In the genomic region with DNA sequence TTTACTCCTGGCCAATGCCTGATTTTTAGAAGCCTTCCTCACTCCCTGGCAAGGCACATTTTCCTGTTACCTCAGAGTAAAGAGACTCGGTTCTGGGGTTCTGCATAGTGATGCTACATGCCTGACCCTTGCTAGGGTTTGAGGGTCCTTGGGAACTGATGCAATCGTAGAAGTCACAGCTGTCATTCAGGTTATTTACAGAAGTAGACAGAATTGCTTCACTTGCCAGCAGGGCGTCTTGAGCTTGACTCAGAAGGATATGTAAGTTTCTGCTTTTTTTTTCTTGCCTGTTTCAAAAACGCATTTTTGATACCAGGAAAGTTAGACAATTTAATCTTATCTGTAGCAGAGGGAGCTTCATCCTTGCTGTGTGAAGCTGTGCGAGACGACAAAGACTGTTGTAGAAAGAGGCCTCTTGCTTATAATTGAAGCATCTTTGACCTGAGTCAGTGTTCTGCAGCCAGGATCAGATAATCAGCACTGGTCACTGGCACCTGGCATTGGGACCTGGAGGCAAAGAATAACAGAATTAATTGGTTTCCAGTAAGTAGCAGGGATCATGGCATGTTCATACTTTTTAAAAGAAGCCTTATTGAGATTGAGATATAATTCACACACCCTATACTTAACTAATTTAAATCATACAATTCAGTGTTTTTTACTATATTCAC, we compare ENCODE assay signal across 18 cellular contexts. TPM values are rescaled to one million over a fixed set of nuclear protein-coding genes. Genes with fewer than 3 reads are reported as not detected.
DNase-seq lines count a peak whose midpoint lies in the region; ATAC-seq and TF ChIP-seq lines count a peak whose summit lies in the region.
"Had no signal": no experiment of that assay in that cellular context is flagged by ENCODE, and none has a peak within 500 bp of the region (broad histone marks: within the 10 kb centered on the region; RNA-seq: fewer than 3 reads in every experiment).

No MANE protein-coding gene starts in this region.

- H3K9me3 ChIP-seq in adrenal gland (replicated peaks in 1 of 3) (no peaks in the 10 kb centered on the region), mesenchymal stem cell (ENCODE audit: control insufficient read depth, low read length) (no peaks in the 10 kb centered on the region), A673 (ENCODE audit: low read depth, low read length, poor library complexity, severe bottlenecking) (no peaks in the 10 kb centered on the region)
- H3K9me3 ChIP-seq: HAP-1, SJSA1 had no signal

- H3K4me1 ChIP-seq in adrenal gland (replicated peaks in 1 of 2) (peaks cover 30 to 64% of the 10 kb centered on the region in 2 donors), mesenchymal stem cell (ENCODE audit: control insufficient read depth, insufficient read depth, low read depth, low read length) (no peaks in the 10 kb centered on the region), A673 (ENCODE audit: insufficient read depth, low read length, poor library complexity, severe bottlenecking) (no peaks in the 10 kb centered on the region)
- H3K4me1 ChIP-seq: HAP-1, SJSA1 had no signal

- H2BK15ac ChIP-seq in mesenchymal stem cell (ENCODE audit: low read depth, poor library complexity, severe bottlenecking): no peak overlapping the region

- H3K27ac ChIP-seq in adrenal gland: peak overlapping the region in 4 of 5 donors; percentile 43 to 58 (median 49)
- H3K27ac ChIP-seq in mesenchymal stem cell (ENCODE audit: low read length, poor library complexity, severe bottlenecking): no peak overlapping the region
- no peak overlapping the region for H3K27ac ChIP-seq in A673 (ENCODE audit: low read depth, low read length, poor library complexity, severe bottlenecking)
- H3K27ac ChIP-seq: SJSA1 had no signal

- no peak overlapping the region for H3K23ac ChIP-seq in mesenchymal stem cell (ENCODE audit: low read length in 2 of 2)

- H3K4ac ChIP-seq in mesenchymal stem cell (ENCODE audit: low read depth in 1 of 2, low read length in 2 of 2): no peak overlapping the region

- H3K27me3 ChIP-seq in adrenal gland (no peaks in the 10 kb centered on the region), mesenchymal stem cell (ENCODE audit: control insufficient read depth in 1 of 2, insufficient read depth in 1 of 2, low read length in 2 of 2) (peaks cover 5 to 13% of the 10 kb centered on the region in 2 experiments), A673 (replicated peaks; ENCODE audit: insufficient read depth, low read depth, low read length, poor library complexity) (no peaks in the 10 kb centered on the region)
- H3K27me3 ChIP-seq: SJSA1 had no signal

- H2AFZ ChIP-seq in mesenchymal stem cell (ENCODE audit: low read depth, low read length): no peak overlapping the region

- peaks cover 3 to 8% (median 5%) of the 10 kb centered on the region in 3 donors for H3K27me3 Mint-ChIP-seq in CD14-positive monocyte (ENCODE audit: low read depth in 3 of 3)
- peaks cover 4% of the 10 kb centered on the region for H3K27me3 Mint-ChIP-seq in activated naive CD8-positive, alpha-beta T cell treated with anti-CD3 and anti-CD28 coated beads for 36 hours

- no peak overlapping the region for H3K18ac ChIP-seq in mesenchymal stem cell (ENCODE audit: low read depth in 1 of 2, low read length in 2 of 2)

- no peak overlapping the region for H3K14ac ChIP-seq in mesenchymal stem cell (ENCODE audit: low read length in 2 of 2)

- POLR2A ChIA-PET in A673 (lab: Charles Lee; ENCODE audit: low non-redundant PET): no interaction called here

- H3K4me3 Mint-ChIP-seq in CD14-positive monocyte: peak overlapping the region; percentile 25 to 77
- no peak overlapping the region for H3K4me3 Mint-ChIP-seq in activated naive CD8-positive, alpha-beta T cell treated with anti-CD3 and anti-CD28 coated beads for 36 hours
- H3K4me3 Mint-ChIP-seq: IgD-negative memory B cell had no signal

- CTCF ChIA-PET in A673 (lab: Charles Lee): no interaction called here

- no peaks in the 10 kb centered on the region for H3K79me1 ChIP-seq in mesenchymal stem cell (replicated peaks; ENCODE audit: low read length, poor library complexity, severe bottlenecking)

- H3K4me1 Mint-ChIP-seq in CD14-positive monocyte: peaks cover 33% of the 10 kb centered on the region
- H3K4me1 Mint-ChIP-seq in activated naive CD8-positive, alpha-beta T cell treated with anti-CD3 and anti-CD28 coated beads for 36 hours: no peaks in the 10 kb centered on the region
- H3K4me1 Mint-ChIP-seq: IgD-negative memory B cell had no signal

- no peak for ATAC-seq in sciatic nerve

- no peak for TF ChIP-seq CTCF in CD14-positive monocyte (IDR thresholded peaks at IDR 0.05)
- TF ChIP-seq CTCF in NB4 (IDR thresholded peaks at IDR 0.05; ENCODE audit: low read depth, low read length): no peak
- no peak for TF ChIP-seq CTCF in adrenal gland (IDR thresholded peaks at IDR 0.05)
- no peak for TF ChIP-seq CTCF in A673 (conservative IDR thresholded peaks at IDR 0.05; ENCODE audit: low read depth, low read length)

- peak; percentile 54 for DNase-seq in CD14-positive monocyte (ENCODE audit: low spot score)
- peak; percentile 73 for DNase-seq in NB4 (ENCODE audit: low read depth)
- DNase-seq in adrenal gland: peak in 1 of 7 donors; percentile 19
- DNase-seq in mesenchymal stem cell: peak; percentile 12
- no peak for DNase-seq in sciatic nerve (ENCODE audit: low spot score)
- no peak for DNase-seq in NCI-H82 treated with DMSO at 0.1 percent for 48 hours (lab: John Stamatoyannopoulos, UW; ENCODE audit: unreplicated experiment)
- no peak for DNase-seq in activated naive CD8-positive, alpha-beta T cell treated with anti-CD3 and anti-CD28 coated beads for 36 hours
- no peak for DNase-seq in A673 (ENCODE audit: low spot score)
- DNase-seq: EL, NCI-H1092, NCI-H1694 treated with DMSO at 0.1 percent for 48 hours, NCI-H2171, NCI-H446 treated with DMSO at 0.1 percent for 48 hours, NCI-H748 treated with DMSO at 0.1 percent for 48 hours had no signal

- H3K4me3 ChIP-seq in NB4 (ENCODE audit: low read depth, low read length) (no peak overlapping the region), adrenal gland (no peak overlapping the region), mesenchymal stem cell (ENCODE audit: insufficient read depth in 1 of 2, low read depth in 1 of 2, low read length in 2 of 2) (no peak overlapping the region), A673 (ENCODE audit: low read depth, low read length, poor library complexity, severe bottlenecking) (no peak overlapping the region)
- H3K4me3 ChIP-seq: HAP-1, SJSA1 had no signal

- H2AK5ac ChIP-seq in mesenchymal stem cell (ENCODE audit: low read length, severe bottlenecking): no peak overlapping the region

- H3K36me3 ChIP-seq in adrenal gland (replicated peaks in 1 of 2): peaks cover 0 to 3% of the 10 kb centered on the region in 2 donors
- no peaks in the 10 kb centered on the region for H3K36me3 ChIP-seq in mesenchymal stem cell (ENCODE audit: control insufficient read depth in 1 of 2, insufficient read depth in 2 of 2, low read depth in 1 of 2, low read length in 2 of 2)
- no peaks in the 10 kb centered on the region for H3K36me3 ChIP-seq in A673 (ENCODE audit: insufficient read depth, low read length, poor library complexity, severe bottlenecking)
- H3K36me3 ChIP-seq: HAP-1, SJSA1 had no signal

- WGBS in adrenal gland, 4 donors: 16 to 31% (median 26%) methylated on average over 6 of the region's 6 CpGs
- WGBS in mesenchymal stem cell: 50% methylated on average over 6 of the region's 6 CpGs

- no peak overlapping the region for H4K8ac ChIP-seq in mesenchymal stem cell (ENCODE audit: low read length)

- no peak overlapping the region for H2BK5ac ChIP-seq in mesenchymal stem cell (ENCODE audit: low read depth, low read length, poor library complexity, severe bottlenecking)

- H3K9me3 Mint-ChIP-seq in CD14-positive monocyte: peaks cover 0 to 1% (median 0%) of the 10 kb centered on the region in 7 donors
- H3K9me3 Mint-ChIP-seq in activated naive CD8-positive, alpha-beta T cell treated with anti-CD3 and anti-CD28 coated beads for 36 hours: no peaks in the 10 kb centered on the region
- H3K9me3 Mint-ChIP-seq: IgD-negative memory B cell had no signal

- no peak overlapping the region for H3K9ac ChIP-seq in mesenchymal stem cell (ENCODE audit: low read length)

- peak overlapping the region; percentile 78 to 95 (median 85) for H3K27ac Mint-ChIP-seq in CD14-positive monocyte
- no peak overlapping the region for H3K27ac Mint-ChIP-seq in activated naive CD8-positive, alpha-beta T cell treated with anti-CD3 and anti-CD28 coated beads for 36 hours
- H3K27ac Mint-ChIP-seq: IgD-negative memory B cell had no signal

- H3K36me3 Mint-ChIP-seq in CD14-positive monocyte: peaks cover 0 to 6% of the 10 kb centered on the region in 2 donors
- no peaks in the 10 kb centered on the region for H3K36me3 Mint-ChIP-seq in activated naive CD8-positive, alpha-beta T cell treated with anti-CD3 and anti-CD28 coated beads for 36 hours
- H3K36me3 Mint-ChIP-seq: IgD-negative memory B cell had no signal

- intact Hi-C loops in CD14-positive monocyte (cut with micrococcal nuclease): no loop called here
- intact Hi-C loops in adrenal gland (cut with DNase I): no loop called here
- intact Hi-C loops in sciatic nerve (cut with DNase I): no loop called here
- intact Hi-C loops in A673 (cut with micrococcal nuclease; ENCODE audit: unreplicated experiment): no loop called here

- H2BK120ac ChIP-seq in mesenchymal stem cell (ENCODE audit: low read depth, low read length): no peak overlapping the region

- no peak overlapping the region for H2BK12ac ChIP-seq in mesenchymal stem cell (ENCODE audit: low read length in 2 of 2)

- H3K4me2 ChIP-seq in mesenchymal stem cell (ENCODE audit: low read length, poor library complexity, severe bottlenecking): no peak overlapping the region

- no peak overlapping the region for H4K91ac ChIP-seq in mesenchymal stem cell (ENCODE audit: low read length)

- BruUV-seq in A673 (replicated peaks; lab: Mats Ljungman, UMichigan): no TSS peak

- TF ChIP-seq POLR2A in NB4 (IDR thresholded peaks at IDR 0.05; ENCODE audit: extremely low read depth, insufficient read length): no peak
- no peak for TF ChIP-seq POLR2A in adrenal gland (IDR thresholded peaks at IDR 0.05)

RNA-seq across cellular contexts. Expression of gene CACNA1D, which starts 24.8 kb away (rescaled TPM):
- polyA plus RNA-seq in CD14-positive monocyte: under 1 TPM; 0.29 to 0.98 TPM
- 100 to 1,000 TPM in 1 of 8 donors, 10 to 100 TPM in 7; 37.2 to 111 (median 74.3) TPM for total RNA-seq in adrenal gland
- 10 to 100 TPM; 25.8 to 60.6 (median 48.3) TPM for polyA plus RNA-seq in adrenal gland
- not detected for polyA plus RNA-seq in mesenchymal stem cell (2013, experiment 1 of 2)
- polyA plus RNA-seq in mesenchymal stem cell (2013, experiment 2 of 2): not detected
- 13.0 TPM for total RNA-seq in sciatic nerve
- total RNA-seq in activated naive CD8-positive, alpha-beta T cell treated with anti-CD3 and anti-CD28 coated beads for 36 hours: not detected
- total RNA-seq in A673 (2021): 0.85 TPM in 1 of 2 replicates, not detected in the other
- total RNA-seq: HT1080, SJSA1 had no signal
- polyA plus RNA-seq: IgD-negative memory B cell had no signal

Comparison
In these comparisons a context has a peak if more than half of its experiments do, and no peak if none do; other contexts are left out.
1. DNase-seq: peak in CD14-positive monocyte (single experiment), NB4 (single experiment) and mesenchymal stem cell (single experiment); none in sciatic nerve (single experiment), NCI-H82 treated with DMSO at 0.1 percent for 48 hours (single experiment), activated naive CD8-positive, alpha-beta T cell treated with anti-CD3 and anti-CD28 coated beads for 36 hours (single experiment) and A673 (single experiment).
2. H3K27ac ChIP-seq: peak in adrenal gland (4 of 5); none in mesenchymal stem cell (single experiment) and A673 (single experiment).